ENCODE assay signal across 9 cellular contexts in the genomic region with DNA sequence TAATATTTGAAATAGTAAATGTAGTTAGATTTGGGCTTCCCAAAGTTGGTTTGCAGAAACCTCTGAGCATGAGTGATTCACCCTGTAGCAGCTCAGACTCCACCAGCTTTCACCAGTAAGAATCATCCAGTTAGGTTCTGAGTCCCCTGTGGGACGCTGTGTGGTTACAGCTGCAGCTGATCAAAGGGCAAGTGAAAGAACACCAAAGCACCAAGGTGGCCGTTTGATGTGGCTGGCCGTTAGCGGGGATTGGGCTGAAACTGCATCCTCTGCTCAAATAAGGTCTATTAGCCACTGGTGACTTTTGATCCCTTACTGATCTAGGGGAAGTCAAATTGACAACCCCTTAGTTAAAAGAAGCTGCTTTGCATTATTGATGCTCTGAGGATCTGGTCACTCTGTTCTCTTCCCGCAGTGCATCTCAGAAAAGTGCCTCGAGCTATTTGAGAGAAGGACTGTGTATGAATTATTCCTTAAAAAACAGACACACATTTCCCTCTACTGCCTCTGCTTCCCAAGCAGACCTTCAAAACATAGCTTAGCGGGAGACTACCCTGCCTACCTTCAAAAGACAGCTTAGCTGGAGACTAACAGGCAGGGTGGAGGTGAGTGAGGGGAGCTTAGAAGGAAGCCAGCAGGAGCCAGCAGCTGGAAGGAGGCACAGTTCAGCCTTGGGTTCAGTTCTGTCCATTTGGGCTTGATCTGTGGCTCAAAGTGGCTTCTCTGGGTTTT. TPM values are rescaled to one million over a fixed set of nuclear protein-coding genes. Genes with fewer than 3 reads are reported as not detected.
DNase-seq lines count a peak whose midpoint lies in the region; ATAC-seq and TF ChIP-seq lines count a peak whose summit lies in the region.
"Had no signal": no experiment of that assay in that cellular context is flagged by ENCODE, and none has a peak within 500 bp of the region (broad histone marks: within the 10 kb centered on the region; RNA-seq: fewer than 3 reads in every experiment).

No MANE protein-coding gene starts in this region.

- peaks cover 31 to 87% (median 33%) of the 10 kb centered on the region in 5 donors for H3K27me3 Mint-ChIP-seq in naive thymus-derived CD4-positive, alpha-beta T cell

- peaks cover 0 to 4% (median 0%) of the 10 kb centered on the region in 11 donors for H3K9me3 Mint-ChIP-seq in naive thymus-derived CD4-positive, alpha-beta T cell

- H3K27ac ChIP-seq in naive thymus-derived CD4-positive, alpha-beta T cell (ENCODE audit: low read depth, low read length), result no peak overlapping the region
- H3K27ac ChIP-seq in RWPE1, result no peak overlapping the region
- H3K27ac ChIP-seq in right atrium auricular region, result no peak overlapping the region

- peak overlapping the region in 2 of 9 donors; percentile 9 to 32 for H3K27ac Mint-ChIP-seq in naive thymus-derived CD4-positive, alpha-beta T cell

- no peak overlapping the region for H3K4me3 ChIP-seq in naive thymus-derived CD4-positive, alpha-beta T cell (ENCODE audit: low read length)
- H3K4me3 ChIP-seq in right atrium auricular region, result no peak overlapping the region

- intact Hi-C loops in naive thymus-derived CD4-positive, alpha-beta T cell (cut with micrococcal nuclease), result no loop called here

- DNase-seq in activated CD8-positive, alpha-beta memory T cell treated with anti-CD3 and anti-CD28 coated beads for 48 hours (ENCODE audit: low read depth in 2 of 3, low spot score in 2 of 3), result peak; percentile 18 to 48 (median 36)
- DNase-seq in naive thymus-derived CD4-positive, alpha-beta T cell, result peak in 8 of 9 donors; percentile 40 to 70 (median 48)
- no peak for DNase-seq in RWPE1 (ENCODE audit: low spot score)
- no peak for DNase-seq in right atrium auricular region (ENCODE audit: low spot score)
- no peak for DNase-seq in HPDE6-E6E7 (ENCODE audit: extremely low spot score)
- no peak for DNase-seq in NCI-H2081 (lab: John Stamatoyannopoulos, UW)

- H3K4me3 Mint-ChIP-seq in naive thymus-derived CD4-positive, alpha-beta T cell, result peak overlapping the region; percentile 40 to 60 (median 56)

- CTCF ChIA-PET in naive thymus-derived CD4-positive, alpha-beta T cell (lab: Charles Lee), result no interaction called here
- CTCF ChIA-PET in RWPE1 (lab: Yijun Ruan, JAX), result no interaction called here

- peaks cover 14% of the 10 kb centered on the region in 2 donors for H3K4me1 ChIP-seq in naive thymus-derived CD4-positive, alpha-beta T cell (ENCODE audit: control insufficient read depth in 2 of 2, insufficient read depth in 2 of 2, low read length in 2 of 2)
- no peaks in the 10 kb centered on the region for H3K4me1 ChIP-seq in right atrium auricular region

- ATAC-seq in GM19438 (IDR thresholded peaks at IDR 0.05; ENCODE audit: low read depth, unreplicated experiment) (peak; percentile 94), HG03432 (IDR thresholded peaks at IDR 0.05; ENCODE audit: unreplicated experiment) (peak; percentile 98)
- ATAC-seq in naive thymus-derived CD4-positive, alpha-beta T cell, result peak; percentile 84

- TF ChIP-seq CTCF in RWPE1 (conservative IDR thresholded peaks at IDR 0.05; ENCODE audit: low read depth) (no peak), right atrium auricular region (IDR thresholded peaks at IDR 0.05) (no peak)

- POLR2A ChIA-PET in naive thymus-derived CD4-positive, alpha-beta T cell (lab: Charles Lee), result interaction anchor here (0.6 to 1.2 kb wide), 4 partner anchors 9 to 89 kb away, joined by 3 to 5 read pairs (median 4); no protein-coding TSS in a partner anchor
- POLR2A ChIA-PET in RWPE1 (lab: Yijun Ruan, JAX; ENCODE audit: low non-redundant PET), result no interaction called here

- peaks cover 0 to 12% of the 10 kb centered on the region in 2 donors for H3K27me3 ChIP-seq in naive thymus-derived CD4-positive, alpha-beta T cell (ENCODE audit: control insufficient read depth in 2 of 2, insufficient read depth in 2 of 2, low read length in 2 of 2)
- peaks cover 5 to 8% of the 10 kb centered on the region in 2 donors for H3K27me3 ChIP-seq in right atrium auricular region

- peaks cover 20 to 47% (median 36%) of the 10 kb centered on the region in 7 donors for H3K4me1 Mint-ChIP-seq in naive thymus-derived CD4-positive, alpha-beta T cell

- peaks cover 0 to 1% (median 0%) of the 10 kb centered on the region in 5 donors for H3K36me3 Mint-ChIP-seq in naive thymus-derived CD4-positive, alpha-beta T cell

- no peaks in the 10 kb centered on the region for H3K36me3 ChIP-seq in naive thymus-derived CD4-positive, alpha-beta T cell (ENCODE audit: control insufficient read depth in 2 of 3, insufficient read depth in 3 of 3, low read length in 3 of 3)
- no peaks in the 10 kb centered on the region for H3K36me3 ChIP-seq in right atrium auricular region

- H3K9me3 ChIP-seq in naive thymus-derived CD4-positive, alpha-beta T cell (ENCODE audit: control insufficient read depth in 2 of 3, low read length in 3 of 3), result no peaks in the 10 kb centered on the region
- H3K9me3 ChIP-seq in right atrium auricular region, result no peaks in the 10 kb centered on the region

RNA-seq across cellular contexts. Expression of a gene that starts 3.7 kb away (rescaled TPM):
- under 1 TPM in 1 of 5 experiments, not detected in 4; 0.37 TPM for total RNA-seq in naive thymus-derived CD4-positive, alpha-beta T cell
- not detected for polyA plus RNA-seq in naive thymus-derived CD4-positive, alpha-beta T cell
- total RNA-seq in right atrium auricular region, result under 1 TPM in 1 of 2 donors, not detected in 1; 0.83 TPM
- total RNA-seq: pulmonary artery endothelial cell had no signal

RNA-seq across cellular contexts. Expression of a gene that starts 44.6 kb away (rescaled TPM):
- total RNA-seq in naive thymus-derived CD4-positive, alpha-beta T cell, result 100 to 1,000 TPM in 4 of 5 experiments, 10 to 100 TPM in 1; 84.5 to 149 (median 128) TPM
- 10 to 100 TPM; 51.1 to 80.8 TPM for polyA plus RNA-seq in naive thymus-derived CD4-positive, alpha-beta T cell
- 10 to 100 TPM; 30.1 to 49.7 TPM for total RNA-seq in right atrium auricular region

Comparison
In these comparisons a context has a peak if more than half of its experiments do, and no peak if none do; other contexts are left out.
1. DNase-seq: peak in activated CD8-positive, alpha-beta memory T cell treated with anti-CD3 and anti-CD28 coated beads for 48 hours (3 of 3) and naive thymus-derived CD4-positive, alpha-beta T cell (8 of 9); none in RWPE1 (single experiment), right atrium auricular region (single experiment), HPDE6-E6E7 (single experiment) and NCI-H2081 (0 of 2).
2. Peak in every context shown above with its lines, with median percentiles within 50 percentile points of each other: ATAC-seq.